10 cellular contexts compared by ENCODE assay signal in genomic region chrY:25048544-25048943, GRCh38. TPM values are rescaled to one million over a fixed set of nuclear protein-coding genes. Genes with fewer than 3 reads are reported as not detected.
"Had no signal": no experiment of that assay in that cellular context is flagged by ENCODE, and none has a peak within 500 bp of the region (broad histone marks: within the 10 kb centered on the region; RNA-seq: fewer than 3 reads in every experiment).

No MANE protein-coding gene starts in this region.

RNA-seq across cellular contexts. Expression of gene BPY2C, which starts 3.4 kb away (rescaled TPM):
- total RNA-seq: OCI-LY7, PC-3, PC-9, Peyer's patch, Right ventricle myocardium inferior, Right ventricle myocardium superior, RPMI7951, SJCRH30, SJSA1, SK-MEL-5 had no signal
